Comparison of ENCODE assay signal across 21 cellular contexts in the genomic region with DNA sequence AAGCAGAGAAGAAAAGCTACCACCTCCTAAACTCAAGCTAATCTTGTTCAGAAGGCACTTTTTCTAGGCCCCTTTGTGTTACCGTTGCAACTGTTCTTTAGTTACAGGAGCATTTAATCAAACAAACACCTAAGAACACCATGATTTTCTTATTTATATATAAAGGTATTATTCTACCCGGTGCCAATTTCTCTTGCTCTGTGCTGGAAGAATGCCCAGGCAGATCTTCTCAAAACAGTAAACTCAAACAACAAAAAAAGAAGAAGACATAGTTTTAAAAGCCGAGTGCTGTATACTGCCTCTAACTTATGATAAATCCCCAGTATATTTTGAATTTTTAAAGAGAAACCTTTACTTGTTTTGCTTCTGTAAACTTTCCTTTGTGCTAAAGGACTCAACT.
"Had no signal": no experiment of that assay in that cellular context is flagged by ENCODE, and none has a peak within 500 bp of the region (broad histone marks: within the 10 kb centered on the region; RNA-seq: fewer than 3 reads in every experiment).

No MANE protein-coding gene starts in this region.

- H3K4me1 ChIP-seq: right lobe of liver had no signal

- DNase-seq: effector CD8-positive, alpha-beta T cell; foreskin melanocyte; glutamatergic neuron; heart right ventricle; hippocampal formation; left cardiac atrium; left lung; mesenchymal stem cell; mucosa of descending colon; naive B cell; pancreas; right lobe of liver; small intestine; stimulated activated CD4-positive, alpha-beta T cell treated with anti-CD3 and anti-CD28 coated beads, Interleukin-15, amount 100 ng/mL, for 24 hours; stimulated activated CD4-positive, alpha-beta T cell treated with anti-CD3 and anti-CD28 coated beads, Interleukin-2, amount 100 ng/mL, for 48 hours; stimulated activated naive B cell treated with anti-CD40 and anti-IgM and Interleukin-4, amounts not matched to agents 10 μg/mL and 1 μg/mL and 100 μg/mL, for 72 hours; upper lobe of left lung had no signal

- H3K36me3 ChIP-seq: esophagus muscularis mucosa, heart right ventricle, left lung, neutrophil, pancreas, right lobe of liver, thoracic aorta, tibial nerve, upper lobe of left lung had no signal

- H3K9me3 ChIP-seq: esophagus muscularis mucosa, heart right ventricle, left lung, mucosa of descending colon, neutrophil, pancreas, right lobe of liver, thoracic aorta, tibial nerve, upper lobe of left lung had no signal

- H3K27me3 ChIP-seq: esophagus muscularis mucosa, heart right ventricle, left lung, neutrophil, pancreas, right lobe of liver, tibial nerve, upper lobe of left lung had no signal

- H3K27ac ChIP-seq: esophagus muscularis mucosa, heart right ventricle, left lung, neutrophil, right lobe of liver, thoracic aorta, tibial nerve, upper lobe of left lung had no signal

- H3K4me3 ChIP-seq: esophagus muscularis mucosa, heart right ventricle, left lung, mucosa of descending colon, pancreas, right lobe of liver, thoracic aorta, tibial nerve, upper lobe of left lung had no signal
